ENCODE assay signal across 8 cellular contexts in genomic region chr11:73142128-73142377, GRCh38. TPM values are rescaled to one million over a fixed set of nuclear protein-coding genes. Genes with fewer than 3 reads are reported as not detected.
DNase-seq lines count a peak whose midpoint lies in the region; ATAC-seq, FAIRE-seq and TF ChIP-seq lines count a peak whose summit lies in the region.

Gene FCHSD2, minus strand, starts transcription at chr11:73142318. Its CDS starts 441 bp downstream, at chr11:73141877.

- peaks cover 4% of the 10 kb centered on the region for H3K4me1 ChIP-seq in parathyroid adenoma

- peak within 1 kb of the TSS; percentile 97 for H3K4me3 Mint-ChIP-seq in T-helper 17 cell

- no peaks in the 10 kb centered on the region for H3K27me3 Mint-ChIP-seq in T-helper 17 cell

- H3K79me2 ChIP-seq in parathyroid adenoma = no peaks in the 10 kb centered on the region

- no peaks in the 10 kb centered on the region for H3K27me3 ChIP-seq in parathyroid adenoma (ENCODE audit: control insufficient read depth, insufficient read depth, low read length)

- H2AFZ ChIP-seq in parathyroid adenoma = peak within 1 kb of the TSS; percentile 89

- H3K36me3 Mint-ChIP-seq in T-helper 17 cell (ENCODE audit: low read depth) = peaks cover 5% of the 10 kb centered on the region

- H3K4me2 ChIP-seq in parathyroid adenoma (ENCODE audit: low read length) = peak within 1 kb of the TSS; percentile 72

- peak within 1 kb of the TSS; percentile 19 for H3K9ac ChIP-seq in parathyroid adenoma

- ATAC-seq in GM21390 (IDR thresholded peaks at IDR 0.05; ENCODE audit: unreplicated experiment) (peak; percentile 35), T-helper 17 cell (no peak)

- no peak for DNase-seq in T-helper 17 cell
- DNase-seq in frontal cortex (ENCODE audit: low spot score in 2 of 2) = no peak
- DNase-seq in GM20000 (ENCODE audit: low spot score) = no peak
- no peak for DNase-seq in DMS153 treated with DMSO at 0.1 percent for 48 hours (lab: John Stamatoyannopoulos, UW; ENCODE audit: unreplicated experiment)
- DNase-seq in NK-92 (lab: John Stamatoyannopoulos, UW; ENCODE audit: unreplicated experiment) = no peak
- no peak for DNase-seq in GDM1 (lab: John Stamatoyannopoulos, UW)

- H3K36me3 ChIP-seq in parathyroid adenoma (ENCODE audit: control insufficient read depth, insufficient read depth, low read length) = no peaks in the 10 kb centered on the region

- peak within 1 kb of the TSS; percentile 67 for H3K4me3 ChIP-seq in parathyroid adenoma (ENCODE audit: low read depth, low read length)

- no peak for FAIRE-seq in frontal cortex (lab: Jason Lieb, UNC)

- peak within 1 kb of the TSS; percentile 86 for H3K27ac ChIP-seq in parathyroid adenoma

- H3K4me1 Mint-ChIP-seq in T-helper 17 cell = peaks cover 32% of the 10 kb centered on the region

- no peaks in the 10 kb centered on the region for H3K9me3 ChIP-seq in T-helper 17 cell (ENCODE audit: control insufficient read depth, low read length, poor library complexity, severe bottlenecking)
- H3K9me3 ChIP-seq in parathyroid adenoma (ENCODE audit: control insufficient read depth, low read length) = no peaks in the 10 kb centered on the region

- TF ChIP-seq CTCF in parathyroid adenoma (IDR thresholded peaks at IDR 0.05) (no peak), GM20000 (IDR thresholded peaks at IDR 0.05; ENCODE audit: extremely low read depth, missing control alignments) (no peak)

- H3K27ac Mint-ChIP-seq in T-helper 17 cell = peak within 1 kb of the TSS; percentile 100

RNA-seq across cellular contexts. Expression of gene FCHSD2, which starts in this region (rescaled TPM):
- total RNA-seq in T-helper 17 cell = 10 to 100 TPM; 41.1 to 45.0 TPM
- 57.9 TPM for total RNA-seq in frontal cortex
